Comparison of ENCODE assay signal across 13 cellular contexts in the genomic region with DNA sequence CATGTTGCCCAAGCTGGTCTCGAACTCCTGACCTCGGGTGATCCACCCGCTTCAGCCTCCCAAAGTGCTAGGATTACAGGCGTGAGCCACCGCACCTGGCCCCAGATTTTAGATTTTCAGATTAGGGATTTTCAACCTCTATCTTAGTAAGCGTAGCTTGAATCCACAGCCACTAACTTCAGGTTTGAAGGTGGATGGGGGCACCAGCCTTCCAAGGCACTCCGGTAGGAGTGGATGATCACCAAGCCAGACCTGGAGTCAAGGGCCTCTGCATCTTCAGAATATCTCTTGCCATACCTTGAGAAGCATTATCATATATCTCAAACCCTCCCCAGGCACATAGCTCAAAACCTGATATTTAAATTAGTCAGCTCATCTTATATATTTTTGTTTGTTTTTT. TPM values are rescaled to one million over a fixed set of nuclear protein-coding genes. Genes with fewer than 3 reads are reported as not detected.
DNase-seq lines count a peak whose midpoint lies in the region; ATAC-seq and TF ChIP-seq lines count a peak whose summit lies in the region.
"Had no signal": no experiment of that assay in that cellular context is flagged by ENCODE, and none has a peak within 500 bp of the region (broad histone marks: within the 10 kb centered on the region; RNA-seq: fewer than 3 reads in every experiment).

No MANE protein-coding gene starts in this region.

- no peak for ATAC-seq in Panc1
- ATAC-seq in stimulated activated effector memory CD8-positive, alpha-beta T cell treated with anti-CD3 and anti-CD28 coated beads, Interleukin-12 subunit alpha, Interleukin-12 subunit beta, amount 100 ng/mL, for 72 hours, result no peak
- ATAC-seq: GM23338 had no signal

- H3K4me3 Mint-ChIP-seq in CD4-positive, alpha-beta memory T cell, result peak overlapping the region in 4 of 8 donors; percentile 1 to 84 (median 16)
- no peak overlapping the region for H3K4me3 Mint-ChIP-seq in activated T-helper 1 cell treated with anti-CD3 and anti-CD28 coated beads, Interleukin-12 subunit alpha, Interleukin-12 subunit beta, Interleukin-2, Interleukin-4 antibody, amounts not matched to agents 30 ng/mL and 10 ng/mL and 1 ng/mL, durations not matched to agents 14 hours and 24 hours and 36 hours
- peak overlapping the region; percentile 69 for H3K4me3 Mint-ChIP-seq in stimulated activated effector memory CD8-positive, alpha-beta T cell treated with anti-CD3 and anti-CD28 coated beads, Interleukin-12 subunit alpha, Interleukin-12 subunit beta, amount 100 ng/mL, for 72 hours
- no peak overlapping the region for H3K4me3 Mint-ChIP-seq in activated CD4-positive, alpha-beta T cell treated with anti-CD3 and anti-CD28 coated beads, Interleukin-2, amount 10 ng/mL, durations not matched to agents 24 days and 14 days
- H3K4me3 Mint-ChIP-seq: CD14-positive monocyte, GM23338 had no signal

- POLR2A ChIA-PET in CD4-positive, alpha-beta memory T cell (lab: Charles Lee; ENCODE audit: partially characterized antibody), result interaction anchor here (0.5 to 9.7 kb wide), 10 partner anchors 9 to 84 kb away, joined by 3 to 143 read pairs (median 39); partner anchors contain the start of genes GALM, HNRNPLL and SRSF7
- POLR2A ChIA-PET in Panc1 (lab: Charles Lee), result no interaction called here

- TF ChIP-seq POLR2A in lower leg skin (IDR thresholded peaks at IDR 0.05), result no peak

- WGBS in lower leg skin, 2 donors, result 95 to 98% methylated on average over 7 of the region's 7 CpGs

- H3K4me1 ChIP-seq in CD4-positive, alpha-beta memory T cell (ENCODE audit: insufficient read depth, low read length), result peaks cover 48% of the 10 kb centered on the region
- 0 out of 2 replicates have a peak, but pooled peaks cover 6% of the 10 kb centered on the region for H3K4me1 ChIP-seq in Panc1 (ENCODE audit: control insufficient read depth, insufficient read depth, low read length)

- no peak overlapping the region for H3K4me3 ChIP-seq in CD4-positive, alpha-beta memory T cell (ENCODE audit: low read length in 2 of 2)
- H3K4me3 ChIP-seq in Panc1 (ENCODE audit: low read depth in 2 of 2, low read length in 2 of 2) (no peak overlapping the region), lower leg skin (ENCODE audit: low read depth, poor library complexity, severe bottlenecking) (no peak overlapping the region)
- H3K4me3 ChIP-seq: GM23338 had no signal

- H3K9me3 Mint-ChIP-seq in CD4-positive, alpha-beta memory T cell, result peaks cover 0 to 2% (median 0%) of the 10 kb centered on the region in 8 donors
- H3K9me3 Mint-ChIP-seq in activated T-helper 1 cell treated with anti-CD3 and anti-CD28 coated beads, Interleukin-12 subunit alpha, Interleukin-12 subunit beta, Interleukin-2, Interleukin-4 antibody, amounts not matched to agents 30 ng/mL and 10 ng/mL and 1 ng/mL, durations not matched to agents 14 hours and 24 hours and 36 hours, result no peaks in the 10 kb centered on the region
- no peaks in the 10 kb centered on the region for H3K9me3 Mint-ChIP-seq in stimulated activated effector memory CD8-positive, alpha-beta T cell treated with anti-CD3 and anti-CD28 coated beads, Interleukin-12 subunit alpha, Interleukin-12 subunit beta, amount 100 ng/mL, for 72 hours
- H3K9me3 Mint-ChIP-seq in activated CD4-positive, alpha-beta T cell treated with anti-CD3 and anti-CD28 coated beads, Interleukin-2, amount 10 ng/mL, durations not matched to agents 24 days and 14 days, result no peaks in the 10 kb centered on the region
- H3K9me3 Mint-ChIP-seq: CD14-positive monocyte, GM23338 had no signal

- DNase-seq in CD4-positive, alpha-beta memory T cell, result no peak
- DNase-seq in Panc1 (ENCODE audit: low read depth, low spot score) (no peak), lower leg skin (ENCODE audit: low spot score in 2 of 2) (no peak)
- no peak for DNase-seq in activated T-helper 1 cell treated with anti-CD3 and anti-CD28 coated beads, Interleukin-12 subunit alpha, Interleukin-12 subunit beta, Interleukin-2, Interleukin-4 antibody, amounts not matched to agents 30 ng/mL and 10 ng/mL and 1 ng/mL, durations not matched to agents 14 hours and 24 hours and 36 hours (ENCODE audit: low spot score)
- no peak for DNase-seq in stimulated activated effector memory CD8-positive, alpha-beta T cell treated with anti-CD3 and anti-CD28 coated beads, Interleukin-12 subunit alpha, Interleukin-12 subunit beta, amount 100 ng/mL, for 72 hours (ENCODE audit: low spot score in 2 of 2)
- DNase-seq in activated CD4-positive, alpha-beta T cell treated with anti-CD3 and anti-CD28 coated beads, Interleukin-2, amount 10 ng/mL, durations not matched to agents 24 days and 14 days, result no peak
- DNase-seq in activated effector memory CD4-positive, alpha-beta T cell treated with Interleukin-2 at 50 U/mL for 16 hours, result no peak
- DNase-seq: Calu3, DMS 273 treated with DMSO at 0.1 percent for 48 hours, H7 had no signal

- peaks cover 51 to 62% of the 10 kb centered on the region in 2 donors for H3K36me3 Mint-ChIP-seq in CD4-positive, alpha-beta memory T cell
- H3K36me3 Mint-ChIP-seq in activated T-helper 1 cell treated with anti-CD3 and anti-CD28 coated beads, Interleukin-12 subunit alpha, Interleukin-12 subunit beta, Interleukin-2, Interleukin-4 antibody, amounts not matched to agents 30 ng/mL and 10 ng/mL and 1 ng/mL, durations not matched to agents 14 hours and 24 hours and 36 hours (ENCODE audit: low read depth), result peaks cover 70% of the 10 kb centered on the region
- peaks cover 100% of the 10 kb centered on the region for H3K36me3 Mint-ChIP-seq in stimulated activated effector memory CD8-positive, alpha-beta T cell treated with anti-CD3 and anti-CD28 coated beads, Interleukin-12 subunit alpha, Interleukin-12 subunit beta, amount 100 ng/mL, for 72 hours
- H3K36me3 Mint-ChIP-seq in activated CD4-positive, alpha-beta T cell treated with anti-CD3 and anti-CD28 coated beads, Interleukin-2, amount 10 ng/mL, durations not matched to agents 24 days and 14 days (ENCODE audit: low read depth), result peaks cover 82% of the 10 kb centered on the region

- H3K36me3 ChIP-seq in CD4-positive, alpha-beta memory T cell (ENCODE audit: insufficient read depth, low read length), result peaks cover 35% of the 10 kb centered on the region
- H3K36me3 ChIP-seq in Panc1 (ENCODE audit: control insufficient read depth, insufficient read depth, low read length), result no peaks in the 10 kb centered on the region

- H3K27me3 ChIP-seq in CD4-positive, alpha-beta memory T cell (ENCODE audit: insufficient read depth, low read length), result no peaks in the 10 kb centered on the region
- H3K27me3 ChIP-seq in Panc1 (ENCODE audit: control insufficient read depth, insufficient read depth, low read length), result no peaks in the 10 kb centered on the region

- CTCF ChIA-PET in CD4-positive, alpha-beta memory T cell (lab: Charles Lee; ENCODE audit: partially characterized antibody), result interaction anchor here (0.8 to 9.4 kb wide), 9 partner anchors 12 to 106 kb away, joined by 3 to 148 read pairs (median 28); partner anchors contain the start of gene HNRNPLL
- CTCF ChIA-PET in Panc1 (lab: Charles Lee), result no interaction called here

- H3K4me1 Mint-ChIP-seq in CD4-positive, alpha-beta memory T cell, result peaks cover 33 to 72% (median 51%) of the 10 kb centered on the region in 4 donors
- peaks cover 45% of the 10 kb centered on the region for H3K4me1 Mint-ChIP-seq in activated T-helper 1 cell treated with anti-CD3 and anti-CD28 coated beads, Interleukin-12 subunit alpha, Interleukin-12 subunit beta, Interleukin-2, Interleukin-4 antibody, amounts not matched to agents 30 ng/mL and 10 ng/mL and 1 ng/mL, durations not matched to agents 14 hours and 24 hours and 36 hours (ENCODE audit: low read depth)
- H3K4me1 Mint-ChIP-seq in stimulated activated effector memory CD8-positive, alpha-beta T cell treated with anti-CD3 and anti-CD28 coated beads, Interleukin-12 subunit alpha, Interleukin-12 subunit beta, amount 100 ng/mL, for 72 hours, result peaks cover 52% of the 10 kb centered on the region
- H3K4me1 Mint-ChIP-seq in activated CD4-positive, alpha-beta T cell treated with anti-CD3 and anti-CD28 coated beads, Interleukin-2, amount 10 ng/mL, durations not matched to agents 24 days and 14 days, result peaks cover 44% of the 10 kb centered on the region
- H3K4me1 Mint-ChIP-seq: CD14-positive monocyte had no signal

- H3K9me3 ChIP-seq in CD4-positive, alpha-beta memory T cell (ENCODE audit: control insufficient read depth in 1 of 2, low read length in 2 of 2), result no peaks in the 10 kb centered on the region
- no peaks in the 10 kb centered on the region for H3K9me3 ChIP-seq in Panc1 (ENCODE audit: control insufficient read depth, insufficient read depth, low read depth, low read length)

- in situ Hi-C loops in Panc1 (cut with HindIII; ENCODE audit: low pct_unique_long_range_greater_than_20kb, low sequenced_read_pairs), result no loop called here

- BruUV-seq in Panc1 (replicated peaks; lab: Mats Ljungman, UMichigan), result no TSS peak

- peak overlapping the region; percentile 74 for H3K27ac ChIP-seq in CD4-positive, alpha-beta memory T cell (ENCODE audit: low read depth, low read length)
- H3K27ac ChIP-seq in Panc1 (ENCODE audit: low read length), result peak overlapping the region; percentile 36; the same call in 1 of the 2 replicates
- H3K27ac ChIP-seq: HL-60 had no signal

- H3K27me3 Mint-ChIP-seq in CD4-positive, alpha-beta memory T cell, result no peaks in the 10 kb centered on the region
- H3K27me3 Mint-ChIP-seq in activated T-helper 1 cell treated with anti-CD3 and anti-CD28 coated beads, Interleukin-12 subunit alpha, Interleukin-12 subunit beta, Interleukin-2, Interleukin-4 antibody, amounts not matched to agents 30 ng/mL and 10 ng/mL and 1 ng/mL, durations not matched to agents 14 hours and 24 hours and 36 hours (ENCODE audit: insufficient read depth), result no peaks in the 10 kb centered on the region
- H3K27me3 Mint-ChIP-seq in activated CD4-positive, alpha-beta T cell treated with anti-CD3 and anti-CD28 coated beads, Interleukin-2, amount 10 ng/mL, durations not matched to agents 24 days and 14 days, result no peaks in the 10 kb centered on the region

- peak overlapping the region in 6 of 7 donors; percentile 46 to 98 (median 96) for H3K27ac Mint-ChIP-seq in CD4-positive, alpha-beta memory T cell
- H3K27ac Mint-ChIP-seq in activated T-helper 1 cell treated with anti-CD3 and anti-CD28 coated beads, Interleukin-12 subunit alpha, Interleukin-12 subunit beta, Interleukin-2, Interleukin-4 antibody, amounts not matched to agents 30 ng/mL and 10 ng/mL and 1 ng/mL, durations not matched to agents 14 hours and 24 hours and 36 hours, result peak overlapping the region; percentile 12
- H3K27ac Mint-ChIP-seq in stimulated activated effector memory CD8-positive, alpha-beta T cell treated with anti-CD3 and anti-CD28 coated beads, Interleukin-12 subunit alpha, Interleukin-12 subunit beta, amount 100 ng/mL, for 72 hours, result peak overlapping the region; percentile 92
- H3K27ac Mint-ChIP-seq in activated CD4-positive, alpha-beta T cell treated with anti-CD3 and anti-CD28 coated beads, Interleukin-2, amount 10 ng/mL, durations not matched to agents 24 days and 14 days, result no peak overlapping the region
- H3K27ac Mint-ChIP-seq: CD14-positive monocyte, GM23338 had no signal

- TF ChIP-seq CTCF in Panc1 (IDR thresholded peaks at IDR 0.05) (no peak), lower leg skin (IDR thresholded peaks at IDR 0.05) (no peak)

- intact Hi-C loops in CD4-positive, alpha-beta memory T cell (cut with micrococcal nuclease), result loop anchor here (2.0 kb wide), 2 partner anchors 13 to 17 kb away; partner anchors contain the start of gene GALM
- intact Hi-C loops in Panc1 (cut with micrococcal nuclease; ENCODE audit: unreplicated experiment), result no loop called here
- intact Hi-C loops in activated T-helper 1 cell treated with anti-CD3 and anti-CD28 coated beads, Interleukin-12 subunit alpha, Interleukin-12 subunit beta, Interleukin-2, Interleukin-4 antibody, amounts not matched to agents 30 ng/mL and 10 ng/mL and 1 ng/mL, durations not matched to agents 14 hours and 24 hours and 36 hours (cut with micrococcal nuclease), result loop anchor here (5.0 kb wide), 2 partner anchors 39 to 81 kb away; partner anchors contain the start of gene HNRNPLL
- intact Hi-C loops in activated CD4-positive, alpha-beta T cell treated with anti-CD3 and anti-CD28 coated beads, Interleukin-2, amount 10 ng/mL, durations not matched to agents 24 days and 14 days (cut with micrococcal nuclease), result loop anchor here (2.0 kb wide), 1 partner anchor 13 kb away; no protein-coding TSS in a partner anchor
- intact Hi-C loops in lower leg skin (cut with DNase I; ENCODE audit: low total_unique reads), result no loop called here

RNA-seq across cellular contexts. Expression of gene GALM, which starts 17.9 kb away (rescaled TPM):
- total RNA-seq in CD4-positive, alpha-beta memory T cell, result 10 to 100 TPM; 35.5 to 35.8 TPM
- 10 to 100 TPM; 51.2 to 60.4 TPM for polyA plus RNA-seq in CD4-positive, alpha-beta memory T cell
- total RNA-seq in Panc1 (2021; ENCODE audit: unreplicated experiment) (20.5 TPM), lower leg skin (10 to 100 TPM in 1 of 4 donors, 1 to 10 TPM in 3; 4.0 to 12.1 (median 7.0) TPM)
- polyA plus RNA-seq in Panc1 (2012; ENCODE audit: insufficient read length), result 23.3 TPM
- total RNA-seq in activated T-helper 1 cell treated with anti-CD3 and anti-CD28 coated beads, Interleukin-12 subunit alpha, Interleukin-12 subunit beta, Interleukin-2, Interleukin-4 antibody, amounts not matched to agents 30 ng/mL and 10 ng/mL and 1 ng/mL, durations not matched to agents 14 hours and 24 hours and 36 hours, result 77.0 and 78.4 TPM in 2 replicates
- 56.0 and 57.4 TPM in 2 replicates for total RNA-seq in activated CD4-positive, alpha-beta T cell treated with anti-CD3 and anti-CD28 coated beads, Interleukin-2, amount 10 ng/mL, durations not matched to agents 24 days and 14 days

Comparison
In these comparisons a context has a peak if more than half of its experiments do, and no peak if none do; other contexts are left out.
1. intact Hi-C loops: an anchor here in CD4-positive, alpha-beta memory T cell (2.0 kb wide), activated T-helper 1 cell treated with anti-CD3 and anti-CD28 coated beads, Interleukin-12 subunit alpha, Interleukin-12 subunit beta, Interleukin-2, Interleukin-4 antibody, amounts not matched to agents 30 ng/mL and 10 ng/mL and 1 ng/mL, durations not matched to agents 14 hours and 24 hours and 36 hours (5.0 kb wide) and activated CD4-positive, alpha-beta T cell treated with anti-CD3 and anti-CD28 coated beads, Interleukin-2, amount 10 ng/mL, durations not matched to agents 24 days and 14 days (2.0 kb wide); none called in Panc1 and lower leg skin.